ENCODE assay signal across 13 cellular contexts in genomic region chrX:40072246-40072645, GRCh38. TPM values are rescaled to one million over a fixed set of nuclear protein-coding genes. Genes with fewer than 3 reads are reported as not detected.
DNase-seq lines count a peak whose midpoint lies in the region; ATAC-seq and TF ChIP-seq lines count a peak whose summit lies in the region.
"Had no signal": no experiment of that assay in that cellular context is flagged by ENCODE, and none has a peak within 500 bp of the region (broad histone marks: within the 10 kb centered on the region; RNA-seq: fewer than 3 reads in every experiment).

No MANE protein-coding gene starts in this region.

- no peak overlapping the region for H2AFZ ChIP-seq in IMR-90 (replicated peaks; ENCODE audit: low read length, poor library complexity)
- no peak overlapping the region for H2AFZ ChIP-seq in mesenchymal stem cell (ENCODE audit: low read depth, low read length)
- H2AFZ ChIP-seq: GM23248 had no signal

- no peak overlapping the region for H2BK5ac ChIP-seq in IMR-90 (ENCODE audit: low read depth, low read length, poor library complexity, severe bottlenecking)
- no peak overlapping the region for H2BK5ac ChIP-seq in mesenchymal stem cell (ENCODE audit: low read depth, low read length, poor library complexity, severe bottlenecking)

- no peak overlapping the region for H3K56ac ChIP-seq in IMR-90 (ENCODE audit: extremely low read depth, insufficient read depth, low read length)

- H4K8ac ChIP-seq in IMR-90 (ENCODE audit: low read depth in 2 of 2, low read length in 2 of 2) (no peak overlapping the region), mesenchymal stem cell (ENCODE audit: low read length) (peak overlapping the region; percentile 5)

- H3K9me3 ChIP-seq in IMR-90 (ENCODE audit: control insufficient read depth, insufficient read depth, low read length) = no peaks in the 10 kb centered on the region; the same call in 1 of the 2 replicates
- H3K9me3 ChIP-seq in mesenchymal stem cell (ENCODE audit: control insufficient read depth, low read length) = peaks cover 6% of the 10 kb centered on the region
- H3K9me3 ChIP-seq: BE2C, Caco-2, HAP-1 had no signal

- H3K18ac ChIP-seq in IMR-90 (ENCODE audit: low read depth, low read length) (no peak overlapping the region), mesenchymal stem cell (ENCODE audit: low read depth in 1 of 2, low read length in 2 of 2) (no peak overlapping the region)

- CTCF ChIA-PET in IMR-90 (lab: Yijun Ruan, JAX) = no interaction called here

- H2BK12ac ChIP-seq in mesenchymal stem cell (ENCODE audit: low read length in 2 of 2) = no peak overlapping the region

- H3K14ac ChIP-seq in IMR-90 (replicated peaks; ENCODE audit: low read depth, low read length) = no peak overlapping the region
- H3K14ac ChIP-seq in mesenchymal stem cell (ENCODE audit: low read length in 2 of 2) = no peak overlapping the region

- peaks cover 17% of the 10 kb centered on the region for H4K20me1 ChIP-seq in IMR-90 (ENCODE audit: insufficient read depth, low read length)

- H3K4ac ChIP-seq in IMR-90 (ENCODE audit: low read depth, low read length) (no peak overlapping the region), mesenchymal stem cell (ENCODE audit: low read depth in 1 of 2, low read length in 2 of 2) (no peak overlapping the region)

- H3K4me3 ChIP-seq in IMR-90 (ENCODE audit: insufficient read depth, low read depth, low read length) = no peak overlapping the region
- H3K4me3 ChIP-seq in mesenchymal stem cell (ENCODE audit: insufficient read depth in 1 of 2, low read depth in 1 of 2, low read length in 2 of 2) = no peak overlapping the region
- H3K4me3 ChIP-seq: GM23248, HAP-1 had no signal

- H3K9ac ChIP-seq in IMR-90 (ENCODE audit: low read depth, low read length) = no peak overlapping the region
- no peak overlapping the region for H3K9ac ChIP-seq in mesenchymal stem cell (ENCODE audit: low read length)
- H3K9ac ChIP-seq: GM23248 had no signal

- no peak overlapping the region for H2BK20ac ChIP-seq in IMR-90 (ENCODE audit: low read depth, low read length)

- no peak for TF ChIP-seq CTCF in IMR-90 (conservative IDR thresholded peaks at IDR 0.05; ENCODE audit: low read depth, low read length)

- BruUV-seq in IMR-90 (replicated peaks; lab: Mats Ljungman, UMichigan) = no TSS peak

- no peak for TF ChIP-seq RAD21 in IMR-90 (IDR thresholded peaks at IDR 0.05; ENCODE audit: low read length)

- H2BK120ac ChIP-seq in IMR-90 (ENCODE audit: low read depth, low read length) (no peak overlapping the region), mesenchymal stem cell (ENCODE audit: low read depth, low read length) (no peak overlapping the region)

- intact Hi-C loops in IMR-90 (cut with micrococcal nuclease) = no loop called here

- no peak overlapping the region for H2AK9ac ChIP-seq in IMR-90 (replicated peaks; ENCODE audit: low read depth, low read length, poor library complexity)

- peaks cover 23% of the 10 kb centered on the region for H3K4me1 Mint-ChIP-seq in activated T-cell treated with anti-CD3 and anti-CD28 coated beads, Interleukin-2, amount 50 U/mL, for 24 hours (ENCODE audit: low read depth)

- H3K27ac ChIP-seq in IMR-90 (ENCODE audit: insufficient read depth, low read length) (no peak overlapping the region), mesenchymal stem cell (ENCODE audit: low read length, poor library complexity, severe bottlenecking) (no peak overlapping the region), caudate nucleus (ENCODE audit: low read depth, low read length) (no peak overlapping the region)
- H3K27ac ChIP-seq: GM23248 had no signal

- no peak overlapping the region for H2BK15ac ChIP-seq in IMR-90 (ENCODE audit: low read depth, low read length)
- no peak overlapping the region for H2BK15ac ChIP-seq in mesenchymal stem cell (ENCODE audit: low read depth, poor library complexity, severe bottlenecking)

- in situ Hi-C loops in IMR-90 (cut with MboI; ENCODE audit: low sequenced_read_pairs) = no loop called here

- H4K91ac ChIP-seq in IMR-90 (ENCODE audit: insufficient read depth, low read depth, low read length) (no peak overlapping the region), mesenchymal stem cell (ENCODE audit: low read length) (no peak overlapping the region)

- H3K4me3 Mint-ChIP-seq in activated T-cell treated with anti-CD3 and anti-CD28 coated beads, Interleukin-2, amount 50 U/mL, for 24 hours = no peak overlapping the region
- H3K4me3 Mint-ChIP-seq: CD4-positive, alpha-beta T cell had no signal

- WGBS in IMR-90 (ENCODE audit: extremely low coverage in 2 of 2, insufficient read length in 1 of 2), 2 experiments = no CpG with 5 or more reads among the region's 9 CpGs
- 93% methylated on average over 9 of the region's 9 CpGs for WGBS in mesenchymal stem cell

- H3K27me3 ChIP-seq in IMR-90 (ENCODE audit: control insufficient read depth, insufficient read depth, low read length) = no peaks in the 10 kb centered on the region; the same call in 1 of the 2 replicates
- peaks cover 0 to 20% of the 10 kb centered on the region in 2 experiments for H3K27me3 ChIP-seq in mesenchymal stem cell (ENCODE audit: control insufficient read depth in 1 of 2, insufficient read depth in 1 of 2, low read length in 2 of 2)
- H3K27me3 ChIP-seq: BE2C had no signal

- H3K4me2 ChIP-seq in IMR-90 (ENCODE audit: low read depth, low read length) = no peak overlapping the region
- no peak overlapping the region for H3K4me2 ChIP-seq in mesenchymal stem cell (ENCODE audit: low read length, poor library complexity, severe bottlenecking)

- H3K9me1 ChIP-seq in IMR-90 (ENCODE audit: insufficient read depth, low read length) = 0 out of 2 replicates have a peak, but pooled peaks cover 3% of the 10 kb centered on the region

- no peak overlapping the region for H2AK5ac ChIP-seq in IMR-90 (ENCODE audit: low read depth, low read length)
- H2AK5ac ChIP-seq in mesenchymal stem cell (ENCODE audit: low read length, severe bottlenecking) = no peak overlapping the region

- H3K23ac ChIP-seq in IMR-90 (ENCODE audit: low read depth, low read length) (no peak overlapping the region), mesenchymal stem cell (ENCODE audit: low read length in 2 of 2) (no peak overlapping the region)

- ATAC-seq in IMR-90 (ENCODE audit: low read depth) = no peak

- TF ChIP-seq POLR2A in IMR-90 (IDR thresholded peaks at IDR 0.05; ENCODE audit: low read depth, low read length) = no peak

- H4K5ac ChIP-seq in IMR-90 (ENCODE audit: low read depth, low read length) = no peak overlapping the region

- H3K27me3 Mint-ChIP-seq in activated T-cell treated with anti-CD3 and anti-CD28 coated beads, Interleukin-2, amount 50 U/mL, for 24 hours = peaks cover 25% of the 10 kb centered on the region
- H3K27me3 Mint-ChIP-seq: CD4-positive, alpha-beta T cell had no signal

- POLR2A ChIA-PET in IMR-90 (lab: Charles Lee; ENCODE audit: unreplicated experiment) = no interaction called here

- dilution Hi-C loops in IMR-90 (cut with HindIII; ENCODE audit: low sequenced_read_pairs, unreplicated experiment) = no loop called here

- no peak overlapping the region for H3K27ac Mint-ChIP-seq in activated T-cell treated with anti-CD3 and anti-CD28 coated beads, Interleukin-2, amount 50 U/mL, for 24 hours

- H3K4me1 ChIP-seq in IMR-90 (ENCODE audit: control insufficient read depth, insufficient read depth, low read length) (no peaks in the 10 kb centered on the region), mesenchymal stem cell (ENCODE audit: control insufficient read depth, insufficient read depth, low read depth, low read length) (no peaks in the 10 kb centered on the region)
- H3K4me1 ChIP-seq: BE2C, Caco-2, HAP-1 had no signal

- H3K36me3 Mint-ChIP-seq in activated T-cell treated with anti-CD3 and anti-CD28 coated beads, Interleukin-2, amount 50 U/mL, for 24 hours (ENCODE audit: low read depth) = peaks cover 94% of the 10 kb centered on the region

- peaks cover 8 to 28% of the 10 kb centered on the region in 2 experiments; a peak in 3 of 4 replicates for H3K79me1 ChIP-seq in IMR-90 (ENCODE audit: low read depth in 1 of 2, low read length in 2 of 2)
- H3K79me1 ChIP-seq in mesenchymal stem cell (replicated peaks; ENCODE audit: low read length, poor library complexity, severe bottlenecking) = peaks cover 28% of the 10 kb centered on the region

- H3K9me3 Mint-ChIP-seq in activated T-cell treated with anti-CD3 and anti-CD28 coated beads, Interleukin-2, amount 50 U/mL, for 24 hours = no peaks in the 10 kb centered on the region
- H3K9me3 Mint-ChIP-seq: CD4-positive, alpha-beta T cell had no signal

- H3K36me3 ChIP-seq in IMR-90 (ENCODE audit: control insufficient read depth, insufficient read depth, low read length) = peaks cover 41% of the 10 kb centered on the region
- H3K36me3 ChIP-seq in mesenchymal stem cell (ENCODE audit: control insufficient read depth in 1 of 2, insufficient read depth in 2 of 2, low read depth in 1 of 2, low read length in 2 of 2) = peaks cover 37 to 69% of the 10 kb centered on the region in 2 experiments

- peak; percentile 10 for DNase-seq in activated T-cell treated with anti-CD3 and anti-CD28 coated beads, Interleukin-2, amount 50 U/mL, for 1 hour
- DNase-seq in activated T-cell treated with anti-CD3 and anti-CD28 coated beads, Interleukin-2, amount 50 U/mL, for 24 hours = no peak
- DNase-seq in IMR-90 (no peak), mesenchymal stem cell (no peak), caudate nucleus (lab: John Stamatoyannopoulos, UW) (no peak), SHP77 treated with DMSO at 0.1 percent for 48 hours (lab: John Stamatoyannopoulos, UW) (no peak)
- DNase-seq: ACHN; BE2C; C1 segment of cervical spinal cord; Caco-2; CD4-positive, alpha-beta T cell; GM23248 had no signal

TF ChIP-seq in IMR-90, 13 proteins besides CTCF, POLR2A, EP300 and RAD21:
- TF ChIP-seq CHD1 (IDR thresholded peaks at IDR 0.05; ENCODE audit: low read depth, low read length) (no peak), MAFK (IDR thresholded peaks at IDR 0.05; ENCODE audit: low read depth, low read length) (peak; percentile 65)

RNA-seq across cellular contexts. Expression of gene BCOR, which starts 25.5 kb away (rescaled TPM):
- 7.5 and 8.9 TPM in 2 replicates for total RNA-seq in IMR-90 (2012; rRNA removed)
- polyA plus RNA-seq in IMR-90 (2012; rRNA removed) = 7.9 and 9.0 TPM in 2 replicates
- 5.3 and 6.2 TPM in 2 replicates for polyA plus RNA-seq in IMR-90 (2012; cell fraction: cytosol; rRNA removed)
- polyA plus RNA-seq in IMR-90 (2012; cell fraction: nucleus; rRNA removed; ENCODE audit: low replicate concordance) = 7.8 and 17.4 TPM in 2 replicates
- 16.0 TPM for polyA plus RNA-seq in mesenchymal stem cell (2013, experiment 1 of 2)
- 14.9 TPM for polyA plus RNA-seq in mesenchymal stem cell (2013, experiment 2 of 2)
